Comparison of ENCODE assay signal across 12 cellular contexts in the genomic region with DNA sequence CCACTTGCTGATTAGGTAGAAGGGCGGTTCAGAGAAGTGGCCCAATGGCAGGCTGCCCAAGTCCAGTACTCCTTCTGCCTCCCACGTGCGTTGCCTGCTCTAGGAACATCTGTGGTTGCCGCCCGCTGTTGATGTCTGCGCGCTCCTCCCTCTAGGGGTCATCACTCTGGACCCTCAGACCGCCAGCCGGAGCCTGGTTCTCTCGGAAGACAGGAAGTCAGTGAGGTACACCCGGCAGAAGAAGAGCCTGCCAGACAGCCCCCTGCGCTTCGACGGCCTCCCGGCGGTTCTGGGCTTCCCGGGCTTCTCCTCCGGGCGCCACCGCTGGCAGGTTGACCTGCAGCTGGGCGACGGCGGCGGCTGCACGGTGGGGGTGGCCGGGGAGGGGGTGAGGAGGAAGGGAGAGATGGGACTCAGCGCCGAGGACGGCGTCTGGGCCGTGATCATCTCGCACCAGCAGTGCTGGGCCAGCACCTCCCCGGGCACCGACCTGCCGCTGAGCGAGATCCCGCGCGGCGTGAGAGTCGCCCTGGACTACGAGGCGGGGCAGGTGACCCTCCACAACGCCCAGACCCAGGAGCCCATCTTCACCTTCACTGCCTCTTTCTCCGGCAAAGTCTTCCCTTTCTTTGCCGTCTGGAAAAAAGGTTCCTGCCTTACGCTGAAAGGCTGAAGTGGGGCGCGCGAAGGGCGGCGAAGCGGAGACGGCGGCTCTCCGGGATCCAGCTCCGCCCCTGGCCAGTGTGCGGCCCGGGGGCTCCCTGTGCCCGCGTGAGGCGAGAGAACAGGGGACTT. TPM values are rescaled to one million over a fixed set of nuclear protein-coding genes. Genes with fewer than 3 reads are reported as not detected.
DNase-seq lines count a peak whose midpoint lies in the region; ATAC-seq and TF ChIP-seq lines count a peak whose summit lies in the region.
"Had no signal": no experiment of that assay in that cellular context is flagged by ENCODE, and none has a peak within 500 bp of the region (broad histone marks: within the 10 kb centered on the region; RNA-seq: fewer than 3 reads in every experiment).

No MANE protein-coding gene starts in this region.

- no peak for TF ChIP-seq EP300 in suprapubic skin (IDR thresholded peaks at IDR 0.05)

- H3K4me1 Mint-ChIP-seq in activated CD4-positive, alpha-beta memory T cell treated with anti-CD3 and anti-CD28 coated beads for 36 hours (ENCODE audit: low read depth) = peaks cover 23% of the 10 kb centered on the region
- H3K4me1 Mint-ChIP-seq in activated CD4-positive, alpha-beta memory T cell treated with anti-CD3 and anti-CD28 coated beads, Interleukin-2, amount 10 ng/mL, durations not matched to agents 7 days and 5 days = peaks cover 19% of the 10 kb centered on the region
- H3K4me1 Mint-ChIP-seq in activated T-cell treated with anti-CD3 and anti-CD28 coated beads, Interleukin-2, amount 50 U/mL, for 4 hours (ENCODE audit: low read depth) = peaks cover 4% of the 10 kb centered on the region

- TF ChIP-seq POLR2A in suprapubic skin (IDR thresholded peaks at IDR 0.05) = no peak

- peaks cover 76% of the 10 kb centered on the region for H3K27me3 ChIP-seq in suprapubic skin

- POLR2A ChIA-PET in activated CD4-positive, alpha-beta memory T cell treated with anti-CD3 and anti-CD28 coated beads for 36 hours (lab: Charles Lee) = interaction anchor here (0.6 kb wide), 2 partner anchors 27 to 37 kb away, joined by 3 to 4 read pairs; no protein-coding TSS in a partner anchor
- POLR2A ChIA-PET in activated CD4-positive, alpha-beta memory T cell treated with anti-CD3 and anti-CD28 coated beads, Interleukin-2, amount 10 ng/mL, durations not matched to agents 7 days and 5 days (lab: Charles Lee) = no interaction called here

- H3K9me3 ChIP-seq in suprapubic skin = no peaks in the 10 kb centered on the region

- DNase-seq in activated CD4-positive, alpha-beta memory T cell treated with anti-CD3 and anti-CD28 coated beads for 36 hours = peak; percentile 11
- DNase-seq in activated CD4-positive, alpha-beta memory T cell treated with anti-CD3 and anti-CD28 coated beads, Interleukin-2, amount 10 ng/mL, durations not matched to agents 7 days and 5 days = no peak
- no peak for DNase-seq in activated T-cell treated with anti-CD3 and anti-CD28 coated beads, Interleukin-2, amount 50 U/mL, for 4 hours
- peak; percentile 18 for DNase-seq in iris pigment epithelial cell (ENCODE audit: low read depth)
- no peak for DNase-seq in suprapubic skin (ENCODE audit: low spot score in 2 of 2)
- no peak for DNase-seq in D341Med (ENCODE audit: low spot score)
- DNase-seq in NCI-H510A treated with DMSO at 0.1 percent for 48 hours (lab: John Stamatoyannopoulos, UW) = no peak
- DNase-seq: activated CD8-positive, alpha-beta memory T cell treated with anti-CD3 and anti-CD28 coated beads, Interleukin-2, amount 50 U/mL, for 48 hours; CD4-positive, CD25-positive, alpha-beta regulatory T cell had no signal

- H3K27me3 Mint-ChIP-seq in activated CD4-positive, alpha-beta memory T cell treated with anti-CD3 and anti-CD28 coated beads for 36 hours = peaks cover 47% of the 10 kb centered on the region
- H3K27me3 Mint-ChIP-seq in activated CD4-positive, alpha-beta memory T cell treated with anti-CD3 and anti-CD28 coated beads, Interleukin-2, amount 10 ng/mL, durations not matched to agents 7 days and 5 days = peaks cover 55% of the 10 kb centered on the region
- H3K27me3 Mint-ChIP-seq in activated T-cell treated with anti-CD3 and anti-CD28 coated beads, Interleukin-2, amount 50 U/mL, for 4 hours (ENCODE audit: low read depth) = peaks cover 54% of the 10 kb centered on the region

- no peaks in the 10 kb centered on the region for H3K36me3 ChIP-seq in suprapubic skin

- CTCF ChIA-PET in activated CD4-positive, alpha-beta memory T cell treated with anti-CD3 and anti-CD28 coated beads for 36 hours (lab: Charles Lee) = interaction anchor here (0.8 to 1.9 kb wide), 9 partner anchors 9 to 422 kb away, joined by 3 to 16 read pairs (median 3); no protein-coding TSS in a partner anchor
- CTCF ChIA-PET in activated CD4-positive, alpha-beta memory T cell treated with anti-CD3 and anti-CD28 coated beads, Interleukin-2, amount 10 ng/mL, durations not matched to agents 7 days and 5 days (lab: Charles Lee) = interaction anchor here (1.0 to 2.1 kb wide), 2 partner anchors 20 to 69 kb away, joined by 5 to 14 read pairs; no protein-coding TSS in a partner anchor

- peak overlapping the region; percentile 20 for H3K4me3 Mint-ChIP-seq in activated CD4-positive, alpha-beta memory T cell treated with anti-CD3 and anti-CD28 coated beads for 36 hours
- H3K4me3 Mint-ChIP-seq in activated CD4-positive, alpha-beta memory T cell treated with anti-CD3 and anti-CD28 coated beads, Interleukin-2, amount 10 ng/mL, durations not matched to agents 7 days and 5 days = no peak overlapping the region
- H3K4me3 Mint-ChIP-seq in activated T-cell treated with anti-CD3 and anti-CD28 coated beads, Interleukin-2, amount 50 U/mL, for 4 hours = no peak overlapping the region

- H3K27ac Mint-ChIP-seq in activated CD4-positive, alpha-beta memory T cell treated with anti-CD3 and anti-CD28 coated beads for 36 hours = no peak overlapping the region
- H3K27ac Mint-ChIP-seq in activated CD4-positive, alpha-beta memory T cell treated with anti-CD3 and anti-CD28 coated beads, Interleukin-2, amount 10 ng/mL, durations not matched to agents 7 days and 5 days = no peak overlapping the region
- H3K27ac Mint-ChIP-seq: CD4-positive, CD25-positive, alpha-beta regulatory T cell had no signal

- intact Hi-C loops in activated CD4-positive, alpha-beta memory T cell treated with anti-CD3 and anti-CD28 coated beads for 36 hours (cut with micrococcal nuclease) = loop anchor here (2.0 kb wide), 1 partner anchor 41 kb away; no protein-coding TSS in a partner anchor

- H3K4me1 ChIP-seq in suprapubic skin = peaks cover 11% of the 10 kb centered on the region

- 11% methylated on average over 41 of the region's 62 CpGs for WGBS in suprapubic skin

- peak overlapping the region; percentile 6 for H3K4me3 ChIP-seq in suprapubic skin

- H3K9me3 Mint-ChIP-seq in activated CD4-positive, alpha-beta memory T cell treated with anti-CD3 and anti-CD28 coated beads for 36 hours = no peaks in the 10 kb centered on the region
- H3K9me3 Mint-ChIP-seq in activated CD4-positive, alpha-beta memory T cell treated with anti-CD3 and anti-CD28 coated beads, Interleukin-2, amount 10 ng/mL, durations not matched to agents 7 days and 5 days = no peaks in the 10 kb centered on the region
- no peaks in the 10 kb centered on the region for H3K9me3 Mint-ChIP-seq in activated T-cell treated with anti-CD3 and anti-CD28 coated beads, Interleukin-2, amount 50 U/mL, for 4 hours
- H3K9me3 Mint-ChIP-seq: CD4-positive, CD25-positive, alpha-beta regulatory T cell had no signal

- ATAC-seq in activated T-cell treated with anti-CD3 and anti-CD28 coated beads, Interleukin-2, amount 50 U/mL, for 4 hours = peak; percentile 38 to 48
- ATAC-seq in HG03354 (IDR thresholded peaks at IDR 0.05; ENCODE audit: poor library complexity, severe bottlenecking, unreplicated experiment) = no peak

- TF ChIP-seq CTCF in suprapubic skin (IDR thresholded peaks at IDR 0.05) = no peak

- no peak overlapping the region for H3K27ac ChIP-seq in suprapubic skin

- H3K36me3 Mint-ChIP-seq in activated CD4-positive, alpha-beta memory T cell treated with anti-CD3 and anti-CD28 coated beads for 36 hours = no peaks in the 10 kb centered on the region
- H3K36me3 Mint-ChIP-seq in activated CD4-positive, alpha-beta memory T cell treated with anti-CD3 and anti-CD28 coated beads, Interleukin-2, amount 10 ng/mL, durations not matched to agents 7 days and 5 days (ENCODE audit: low read depth) = no peaks in the 10 kb centered on the region
- H3K36me3 Mint-ChIP-seq in activated T-cell treated with anti-CD3 and anti-CD28 coated beads, Interleukin-2, amount 50 U/mL, for 4 hours (ENCODE audit: insufficient read depth) = no peaks in the 10 kb centered on the region
- H3K36me3 Mint-ChIP-seq: CD4-positive, CD25-positive, alpha-beta regulatory T cell had no signal

RNA-seq across cellular contexts. Expression of a gene that starts 8.5 kb away (rescaled TPM):
- total RNA-seq in activated CD4-positive, alpha-beta memory T cell treated with anti-CD3 and anti-CD28 coated beads for 36 hours = 1 to 10 TPM in 1 of 2 experiments, under 1 TPM in 1; 0.63 to 1.6 TPM
- total RNA-seq in activated CD4-positive, alpha-beta memory T cell treated with anti-CD3 and anti-CD28 coated beads, Interleukin-2, amount 10 ng/mL, durations not matched to agents 7 days and 5 days = not detected
- total RNA-seq in activated T-cell treated with anti-CD3 and anti-CD28 coated beads, Interleukin-2, amount 50 U/mL, for 4 hours = under 1 TPM in 1 of 3 donors, not detected in 2; 0.15 TPM
- total RNA-seq in suprapubic skin = 1 to 10 TPM in 2 of 4 donors, under 1 TPM in 2; 0.19 to 1.6 (median 0.73) TPM
- total RNA-seq: CD4-positive, CD25-positive, alpha-beta regulatory T cell; frontal cortex; skeletal muscle tissue had no signal

RNA-seq across cellular contexts. Expression of a gene that starts 10.9 kb away (rescaled TPM):
- under 1 TPM; 0.36 to 0.38 TPM for total RNA-seq in activated CD4-positive, alpha-beta memory T cell treated with anti-CD3 and anti-CD28 coated beads for 36 hours
- under 1 TPM in 1 of 2 experiments, not detected in 1; 0.08 TPM for total RNA-seq in activated CD4-positive, alpha-beta memory T cell treated with anti-CD3 and anti-CD28 coated beads, Interleukin-2, amount 10 ng/mL, durations not matched to agents 7 days and 5 days
- not detected for total RNA-seq in activated T-cell treated with anti-CD3 and anti-CD28 coated beads, Interleukin-2, amount 50 U/mL, for 4 hours
- total RNA-seq in suprapubic skin = 1 to 10 TPM in 2 of 4 donors, under 1 TPM in 2; 0.76 to 1.6 (median 1.1) TPM
- total RNA-seq: CD4-positive, CD25-positive, alpha-beta regulatory T cell had no signal

RNA-seq across cellular contexts. Expression of a gene that starts 35.9 kb away (rescaled TPM):
- not detected for total RNA-seq in activated CD4-positive, alpha-beta memory T cell treated with anti-CD3 and anti-CD28 coated beads for 36 hours
- not detected for total RNA-seq in activated CD4-positive, alpha-beta memory T cell treated with anti-CD3 and anti-CD28 coated beads, Interleukin-2, amount 10 ng/mL, durations not matched to agents 7 days and 5 days
- total RNA-seq in activated T-cell treated with anti-CD3 and anti-CD28 coated beads, Interleukin-2, amount 50 U/mL, for 4 hours = not detected
- not detected for total RNA-seq in suprapubic skin
- total RNA-seq: frontal cortex, skeletal muscle tissue had no signal

RNA-seq across cellular contexts. Expression of a gene that starts 41.3 kb away (rescaled TPM):
- total RNA-seq in activated CD4-positive, alpha-beta memory T cell treated with anti-CD3 and anti-CD28 coated beads for 36 hours = 10 to 100 TPM; 64.3 to 65.1 TPM
- 10 to 100 TPM; 91.1 to 91.5 TPM for total RNA-seq in activated CD4-positive, alpha-beta memory T cell treated with anti-CD3 and anti-CD28 coated beads, Interleukin-2, amount 10 ng/mL, durations not matched to agents 7 days and 5 days
- 10 to 100 TPM; 57.1 to 72.5 (median 61.6) TPM for total RNA-seq in activated T-cell treated with anti-CD3 and anti-CD28 coated beads, Interleukin-2, amount 50 U/mL, for 4 hours
- total RNA-seq in suprapubic skin = 10 to 100 TPM; 61.3 to 79.0 (median 72.5) TPM

RNA-seq across cellular contexts. Expression of a gene that starts 59.0 kb away (rescaled TPM):
- total RNA-seq in activated CD4-positive, alpha-beta memory T cell treated with anti-CD3 and anti-CD28 coated beads for 36 hours = not detected
- total RNA-seq in activated CD4-positive, alpha-beta memory T cell treated with anti-CD3 and anti-CD28 coated beads, Interleukin-2, amount 10 ng/mL, durations not matched to agents 7 days and 5 days = not detected
- not detected for total RNA-seq in activated T-cell treated with anti-CD3 and anti-CD28 coated beads, Interleukin-2, amount 50 U/mL, for 4 hours
- total RNA-seq in suprapubic skin = under 1 TPM in 1 of 4 donors, not detected in 3; 0.57 TPM
- total RNA-seq: CD4-positive, CD25-positive, alpha-beta regulatory T cell; frontal cortex; skeletal muscle tissue had no signal

Comparison
In these comparisons a context has a peak if more than half of its experiments do, and no peak if none do; other contexts are left out.
1. DNase-seq: peak in activated CD4-positive, alpha-beta memory T cell treated with anti-CD3 and anti-CD28 coated beads for 36 hours (single experiment) and iris pigment epithelial cell (single experiment); none in activated CD4-positive, alpha-beta memory T cell treated with anti-CD3 and anti-CD28 coated beads, Interleukin-2, amount 10 ng/mL, durations not matched to agents 7 days and 5 days (single experiment), activated T-cell treated with anti-CD3 and anti-CD28 coated beads, Interleukin-2, amount 50 U/mL, for 4 hours (single experiment), suprapubic skin (0 of 2), D341Med (single experiment) and NCI-H510A treated with DMSO at 0.1 percent for 48 hours (single experiment).